9 cellular contexts compared by ENCODE assay signal in the genomic region with DNA sequence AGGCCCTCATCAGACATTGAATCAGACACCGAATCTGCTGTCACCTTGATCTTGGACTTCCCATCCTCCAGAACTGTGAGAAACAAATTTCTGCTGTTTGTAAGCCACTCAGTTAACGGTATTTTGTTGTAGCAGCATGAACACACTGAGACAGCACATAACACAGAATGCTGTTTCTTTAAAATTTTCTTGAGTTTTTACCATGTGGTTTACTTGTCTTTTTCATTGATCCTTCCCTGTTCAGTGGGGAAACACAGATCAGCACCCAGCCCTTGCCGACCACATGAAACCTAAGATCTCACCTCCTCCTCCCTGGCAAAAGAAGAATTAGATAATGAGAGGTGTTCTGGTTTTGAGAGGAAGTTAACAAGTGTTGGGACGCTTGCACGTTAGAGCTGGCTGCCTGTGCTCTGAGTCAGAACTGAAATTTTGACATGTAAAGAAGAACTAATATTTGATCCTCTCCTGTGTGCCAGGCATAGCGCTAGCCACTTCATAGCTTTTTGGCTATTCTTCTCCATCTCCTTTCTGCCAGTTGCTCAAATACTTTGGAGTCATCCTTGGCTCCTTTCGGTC.
A peak's percentile ranks its signal among the peaks of the same experiment; 100 is the strongest.
DNase-seq lines count a peak whose midpoint lies in the region; ATAC-seq and TF ChIP-seq lines count a peak whose summit lies in the region.
"Had no signal": no experiment of that assay in that cellular context is flagged by ENCODE, and none has a peak within 500 bp of the region (broad histone marks: within the 10 kb centered on the region; RNA-seq: fewer than 3 reads in every experiment).

No MANE protein-coding gene starts in this region.

- H3K9me3 Mint-ChIP-seq in naive B cell (peaks cover 0 to 2% (median 0%) of the 10 kb centered on the region in 7 donors), GM23338 (no peaks in the 10 kb centered on the region)

- H3K4me1 Mint-ChIP-seq in naive B cell: peaks cover 35 to 66% (median 45%) of the 10 kb centered on the region in 3 donors
- H3K4me1 Mint-ChIP-seq in GM23338: peaks cover 21% of the 10 kb centered on the region

- TF ChIP-seq CTCF in GM12865 (IDR thresholded peaks at IDR 0.05; ENCODE audit: insufficient read depth, low read depth, low read length, missing control alignments) (no peak), GM23338 (conservative IDR thresholded peaks at IDR 0.05; ENCODE audit: low read depth in 2 of 2) (no peak), dorsolateral prefrontal cortex (IDR thresholded peaks at IDR 0.05 in 54 of 56, conservative IDR thresholded peaks at IDR 0.05 in 2 of 56; ENCODE audit: low read depth in 1 of 56, partially characterized antibody in 56 of 56) (no peak)

- H3K27me3 Mint-ChIP-seq in naive B cell: no peaks in the 10 kb centered on the region
- H3K27me3 Mint-ChIP-seq in GM23338 (ENCODE audit: insufficient read depth, low read depth, poor library complexity): peaks cover 4% of the 10 kb centered on the region

- no peaks in the 10 kb centered on the region for H3K36me3 ChIP-seq in GM23338 (ENCODE audit: insufficient read depth)

- no peak overlapping the region for H3K27ac ChIP-seq in GM23338 (ENCODE audit: low read depth)
- H3K27ac ChIP-seq in dorsolateral prefrontal cortex: peak overlapping the region in 13 of 59 donors; percentile 1 to 41 (median 13)
- H3K27ac ChIP-seq: KMS-11 had no signal

- 0 out of 2 replicates have a peak, but pooled peaks cover 11% of the 10 kb centered on the region for H4K20me1 ChIP-seq in GM23338 (replicated peaks; ENCODE audit: insufficient read depth)

- H3F3A ChIP-seq in GM23338 (replicated peaks; ENCODE audit: low read depth): no peaks in the 10 kb centered on the region

- intact Hi-C loops in dorsolateral prefrontal cortex (cut with DNase I): no loop called here

- peak overlapping the region; percentile 13 to 92 (median 30) for H3K27ac Mint-ChIP-seq in naive B cell
- no peak overlapping the region for H3K27ac Mint-ChIP-seq in GM23338

- in situ Hi-C loops in ACHN (cut with HindIII; ENCODE audit: low pct_ligation_motif_present, low pct_unique_long_range_greater_than_20kb, low sequenced_read_pairs): no loop called here

- H2AFZ ChIP-seq in GM23338: no peak overlapping the region

- H3K4me1 ChIP-seq in GM23338 (ENCODE audit: insufficient read depth): no peaks in the 10 kb centered on the region

- H3K79me2 ChIP-seq in GM23338 (replicated peaks; ENCODE audit: insufficient read depth): no peaks in the 10 kb centered on the region

- no peak overlapping the region for H3K4me2 ChIP-seq in GM23338
- H3K4me2 ChIP-seq: KMS-11 had no signal

- peaks cover 18 to 32% of the 10 kb centered on the region in 2 donors for H3K36me3 Mint-ChIP-seq in naive B cell
- H3K36me3 Mint-ChIP-seq in GM23338 (ENCODE audit: low read depth): peaks cover 20% of the 10 kb centered on the region

- H3K27me3 ChIP-seq in GM23338 (ENCODE audit: insufficient read depth): no peaks in the 10 kb centered on the region
- H3K27me3 ChIP-seq in dorsolateral prefrontal cortex: no peaks in the 10 kb centered on the region

- DNase-seq in GM12865 (ENCODE audit: low read depth): peak; percentile 80
- DNase-seq in activated CD8-positive, alpha-beta memory T cell treated with anti-CD3 and anti-CD28 coated beads, Interleukin-2, amount 50 U/mL, for 4 hours: peak; percentile 45
- peak; percentile 2 for DNase-seq in naive B cell
- DNase-seq in ACHN: no peak
- no peak for DNase-seq in COLO829 (ENCODE audit: low spot score)
- DNase-seq in GM23338 (ENCODE audit: low spot score): no peak
- no peak for DNase-seq in dorsolateral prefrontal cortex

- H3K4me3 Mint-ChIP-seq in naive B cell (peak overlapping the region in 2 of 8 donors; percentile 43 to 78), GM23338 (no peak overlapping the region)

- H3K4me3 ChIP-seq in GM12865 (ENCODE audit: low read depth, low read length) (no peak overlapping the region), GM23338 (no peak overlapping the region), dorsolateral prefrontal cortex (no peak overlapping the region)

- ATAC-seq in HG03196 (IDR thresholded peaks at IDR 0.05; ENCODE audit: unreplicated experiment) (peak; percentile 39), naive B cell (ENCODE audit: low read depth in 2 of 2) (peak; percentile 33 to 45), GM23338 (no peak)

- H3K9me2 ChIP-seq in GM23338 (ENCODE audit: insufficient read depth): no peaks in the 10 kb centered on the region

TF ChIP-seq in GM23338, 12 proteins besides CTCF, POLR2A, EP300 and RAD21 (continues in another document):
- no peak for TF ChIP-seq JUNB (IDR thresholded peaks at IDR 0.05; ENCODE audit: unreplicated experiment)
- no peak for TF ChIP-seq ZNF331 (CRISPR knock-in tag; IDR thresholded peaks at IDR 0.05; ENCODE audit: low read depth)
- no peak for TF ChIP-seq EZH2 (IDR thresholded peaks at IDR 0.05; ENCODE audit: low read depth, unreplicated experiment)
- TF ChIP-seq, protein P1, sequence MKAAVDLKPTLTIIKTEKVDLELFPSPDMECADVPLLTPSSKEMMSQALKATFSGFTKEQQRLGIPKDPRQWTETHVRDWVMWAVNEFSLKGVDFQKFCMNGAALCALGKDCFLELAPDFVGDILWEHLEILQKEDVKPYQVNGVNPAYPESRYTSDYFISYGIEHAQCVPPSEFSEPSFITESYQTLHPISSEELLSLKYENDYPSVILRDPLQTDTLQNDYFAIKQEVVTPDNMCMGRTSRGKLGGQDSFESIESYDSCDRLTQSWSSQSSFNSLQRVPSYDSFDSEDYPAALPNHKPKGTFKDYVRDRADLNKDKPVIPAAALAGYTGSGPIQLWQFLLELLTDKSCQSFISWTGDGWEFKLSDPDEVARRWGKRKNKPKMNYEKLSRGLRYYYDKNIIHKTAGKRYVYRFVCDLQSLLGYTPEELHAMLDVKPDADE (IDR thresholded peaks at IDR 0.05): no peak
- TF ChIP-seq POLR2AphosphoS5 (IDR thresholded peaks at IDR 0.05; ENCODE audit: low read depth): no peak
- TF ChIP-seq NANOG (IDR thresholded peaks at IDR 0.05; ENCODE audit: borderline replicate concordance): no peak
- TF ChIP-seq, protein P2, sequence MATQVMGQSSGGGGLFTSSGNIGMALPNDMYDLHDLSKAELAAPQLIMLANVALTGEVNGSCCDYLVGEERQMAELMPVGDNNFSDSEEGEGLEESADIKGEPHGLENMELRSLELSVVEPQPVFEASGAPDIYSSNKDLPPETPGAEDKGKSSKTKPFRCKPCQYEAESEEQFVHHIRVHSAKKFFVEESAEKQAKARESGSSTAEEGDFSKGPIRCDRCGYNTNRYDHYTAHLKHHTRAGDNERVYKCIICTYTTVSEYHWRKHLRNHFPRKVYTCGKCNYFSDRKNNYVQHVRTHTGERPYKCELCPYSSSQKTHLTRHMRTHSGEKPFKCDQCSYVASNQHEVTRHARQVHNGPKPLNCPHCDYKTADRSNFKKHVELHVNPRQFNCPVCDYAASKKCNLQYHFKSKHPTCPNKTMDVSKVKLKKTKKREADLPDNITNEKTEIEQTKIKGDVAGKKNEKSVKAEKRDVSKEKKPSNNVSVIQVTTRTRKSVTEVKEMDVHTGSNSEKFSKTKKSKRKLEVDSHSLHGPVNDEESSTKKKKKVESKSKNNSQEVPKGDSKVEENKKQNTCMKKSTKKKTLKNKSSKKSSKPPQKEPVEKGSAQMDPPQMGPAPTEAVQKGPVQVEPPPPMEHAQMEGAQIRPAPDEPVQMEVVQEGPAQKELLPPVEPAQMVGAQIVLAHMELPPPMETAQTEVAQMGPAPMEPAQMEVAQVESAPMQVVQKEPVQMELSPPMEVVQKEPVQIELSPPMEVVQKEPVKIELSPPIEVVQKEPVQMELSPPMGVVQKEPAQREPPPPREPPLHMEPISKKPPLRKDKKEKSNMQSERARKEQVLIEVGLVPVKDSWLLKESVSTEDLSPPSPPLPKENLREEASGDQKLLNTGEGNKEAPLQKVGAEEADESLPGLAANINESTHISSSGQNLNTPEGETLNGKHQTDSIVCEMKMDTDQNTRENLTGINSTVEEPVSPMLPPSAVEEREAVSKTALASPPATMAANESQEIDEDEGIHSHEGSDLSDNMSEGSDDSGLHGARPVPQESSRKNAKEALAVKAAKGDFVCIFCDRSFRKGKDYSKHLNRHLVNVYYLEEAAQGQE (IDR thresholded peaks at IDR 0.05; ENCODE audit: unreplicated experiment): no peak
- TF ChIP-seq EZH2phosphoT487 (IDR thresholded peaks at IDR 0.05; ENCODE audit: unreplicated experiment): no peak

Comparison
In these comparisons a context has a peak if more than half of its experiments do, and no peak if none do; other contexts are left out.
1. DNase-seq: peak in GM12865 (single experiment), activated CD8-positive, alpha-beta memory T cell treated with anti-CD3 and anti-CD28 coated beads, Interleukin-2, amount 50 U/mL, for 4 hours (single experiment) and naive B cell (single experiment); none in ACHN (single experiment), COLO829 (single experiment), GM23338 (single experiment) and dorsolateral prefrontal cortex (0 of 10).